ENCODE assay signal across 16 cellular contexts in genomic region chr19:56126983-56127780, GRCh38. TPM values are rescaled to one million over a fixed set of nuclear protein-coding genes. Genes with fewer than 3 reads are reported as not detected.
DNase-seq lines count a peak whose midpoint lies in the region; ATAC-seq and TF ChIP-seq lines count a peak whose summit lies in the region.
"Had no signal": no experiment of that assay in that cellular context is flagged by ENCODE, and none has a peak within 500 bp of the region (broad histone marks: within the 10 kb centered on the region; RNA-seq: fewer than 3 reads in every experiment).

No MANE protein-coding gene starts in this region.

- H3K27me3 ChIP-seq in left ventricle myocardium inferior (ENCODE audit: low read depth) (no peaks in the 10 kb centered on the region), Panc1 (ENCODE audit: control insufficient read depth, insufficient read depth, low read length) (no peaks in the 10 kb centered on the region), testis (no peaks in the 10 kb centered on the region)

- H3K27ac ChIP-seq in left ventricle myocardium inferior (replicated peaks) = no peak overlapping the region
- H3K27ac ChIP-seq in Panc1 (ENCODE audit: low read length) = no peak overlapping the region
- H3K27ac ChIP-seq in testis = no peak overlapping the region
- H3K27ac ChIP-seq: PC-9 had no signal

- no peak for ATAC-seq in Right ventricle myocardium inferior
- ATAC-seq in Panc1 = peak; percentile 51
- peak; percentile 67 for ATAC-seq in left colon
- no peak for ATAC-seq in HG03108 (IDR thresholded peaks at IDR 0.05; ENCODE audit: unreplicated experiment)

- H3K36me3 ChIP-seq in left ventricle myocardium inferior = no peaks in the 10 kb centered on the region
- no peaks in the 10 kb centered on the region for H3K36me3 ChIP-seq in Panc1 (ENCODE audit: control insufficient read depth, insufficient read depth, low read length)
- no peaks in the 10 kb centered on the region for H3K36me3 ChIP-seq in testis (ENCODE audit: low read depth, missing control alignments)

- peak; percentile 44 for DNase-seq in Right ventricle myocardium inferior (ENCODE audit: missing footprints)
- DNase-seq in left ventricle myocardium inferior = no peak
- DNase-seq in Panc1 (ENCODE audit: low read depth, low spot score) = no peak
- no peak for DNase-seq in left colon
- DNase-seq in testis = peak; percentile 76
- no peak for DNase-seq in SIG-M5 (lab: John Stamatoyannopoulos, UW)
- DNase-seq in GM19240 (ENCODE audit: insufficient read length, low spot score) = no peak
- DNase-seq: CD4-positive, CD25-positive, alpha-beta regulatory T cell; DMS53; MV-4-11; NCI-H146; NCI-H2227 treated with DMSO at 0.1 percent for 48 hours; NCI-H526 treated with DMSO at 0.1 percent for 48 hours had no signal

- intact Hi-C loops in Right ventricle myocardium inferior (cut with DNase I) (no loop called here), left ventricle myocardium inferior (cut with micrococcal nuclease) (no loop called here), Panc1 (cut with micrococcal nuclease; ENCODE audit: unreplicated experiment) (no loop called here), left colon (cut with DNase I, micrococcal nuclease) (no loop called here), testis (cut with DNase I; ENCODE audit: low total_unique reads) (no loop called here)

- WGBS in testis, 2 donors = 63 to 71% methylated on average over 19 of the region's 19 CpGs

- no TSS peak for BruUV-seq in Panc1 (replicated peaks; lab: Mats Ljungman, UMichigan)

- POLR2A ChIA-PET in Panc1 (lab: Charles Lee) = no interaction called here

- CTCF ChIA-PET in Panc1 (lab: Charles Lee) = no interaction called here

- TF ChIP-seq POLR2A in testis (IDR thresholded peaks at IDR 0.05) = no peak

- in situ Hi-C loops in Panc1 (cut with HindIII; ENCODE audit: low pct_unique_long_range_greater_than_20kb, low sequenced_read_pairs) = no loop called here

- H3K9me3 ChIP-seq in left ventricle myocardium inferior (replicated peaks) (no peaks in the 10 kb centered on the region), Panc1 (ENCODE audit: control insufficient read depth, insufficient read depth, low read depth, low read length) (no peaks in the 10 kb centered on the region), testis (no peaks in the 10 kb centered on the region)

- H3K4me1 ChIP-seq in left ventricle myocardium inferior (peaks cover 6% of the 10 kb centered on the region), Panc1 (ENCODE audit: control insufficient read depth, insufficient read depth, low read length) (no peaks in the 10 kb centered on the region), testis (peaks cover 2% of the 10 kb centered on the region)

- H3K4me3 ChIP-seq in left ventricle myocardium inferior = no peak overlapping the region
- H3K4me3 ChIP-seq in Panc1 (ENCODE audit: low read depth in 2 of 2, low read length in 2 of 2) = no peak overlapping the region
- H3K4me3 ChIP-seq in testis = peak overlapping the region in 1 of 2 donors; percentile 20
- H3K4me3 ChIP-seq: PC-9 had no signal

- no peak for TF ChIP-seq CTCF in left ventricle myocardium inferior (IDR thresholded peaks at IDR 0.05; ENCODE audit: borderline replicate concordance)
- no peak for TF ChIP-seq CTCF in Panc1 (IDR thresholded peaks at IDR 0.05)
- TF ChIP-seq CTCF in testis (IDR thresholded peaks at IDR 0.05) = no peak

RNA-seq across cellular contexts. Expression of gene ZNF787, which starts 6.1 kb away (rescaled TPM):
- total RNA-seq in Right ventricle myocardium inferior = 35.3 TPM
- total RNA-seq in left ventricle myocardium inferior = 31.8 TPM
- total RNA-seq in Panc1 (2021; ENCODE audit: unreplicated experiment) = 132 TPM
- polyA plus RNA-seq in Panc1 (2012; ENCODE audit: insufficient read length) = 200 TPM
- 10 to 100 TPM; 56.6 to 59.9 TPM for total RNA-seq in left colon
- 10 to 100 TPM; 35.7 to 41.4 TPM for total RNA-seq in testis
- polyA plus RNA-seq in testis (ENCODE audit: insufficient read depth, low read depth, low replicate concordance) = 22.3 TPM

RNA-seq across cellular contexts. Expression of gene ZNF444, which starts 13.9 kb away (rescaled TPM):
- 29.1 TPM for total RNA-seq in Right ventricle myocardium inferior
- total RNA-seq in left ventricle myocardium inferior = 19.2 TPM
- total RNA-seq in Panc1 (2021; ENCODE audit: unreplicated experiment) = 81.5 TPM
- 95.0 TPM for polyA plus RNA-seq in Panc1 (2012; ENCODE audit: insufficient read length)
- total RNA-seq in left colon = 10 to 100 TPM; 24.8 to 29.5 TPM
- total RNA-seq in testis = 10 to 100 TPM; 59.2 to 62.6 TPM
- 24.7 TPM for polyA plus RNA-seq in testis (ENCODE audit: insufficient read depth, low read depth, low replicate concordance)

RNA-seq across cellular contexts. Expression of gene GALP, which starts 48.6 kb away (rescaled TPM):
- total RNA-seq in Right ventricle myocardium inferior (not detected), left ventricle myocardium inferior (not detected), Panc1 (2021; ENCODE audit: unreplicated experiment) (not detected), left colon (not detected), testis (not detected)
- not detected for polyA plus RNA-seq in Panc1 (2012; ENCODE audit: insufficient read length)
- polyA plus RNA-seq in testis (ENCODE audit: insufficient read depth, low read depth, low replicate concordance) = not detected
- total RNA-seq: A172; CD4-positive, CD25-positive, alpha-beta regulatory T cell; PC-9 had no signal
- polyA plus RNA-seq: CD4-positive, CD25-positive, alpha-beta regulatory T cell had no signal

Comparison
In these comparisons a context has a peak if more than half of its experiments do, and no peak if none do; other contexts are left out.
1. DNase-seq: peak in Right ventricle myocardium inferior (single experiment) and testis (single experiment); none in left ventricle myocardium inferior (single experiment), Panc1 (single experiment), left colon (0 of 2), SIG-M5 (single experiment) and GM19240 (single experiment).
2. ATAC-seq: peak in Panc1 (single experiment) and left colon (single experiment); none in Right ventricle myocardium inferior (single experiment) and HG03108 (single experiment).